In the genomic region with DNA sequence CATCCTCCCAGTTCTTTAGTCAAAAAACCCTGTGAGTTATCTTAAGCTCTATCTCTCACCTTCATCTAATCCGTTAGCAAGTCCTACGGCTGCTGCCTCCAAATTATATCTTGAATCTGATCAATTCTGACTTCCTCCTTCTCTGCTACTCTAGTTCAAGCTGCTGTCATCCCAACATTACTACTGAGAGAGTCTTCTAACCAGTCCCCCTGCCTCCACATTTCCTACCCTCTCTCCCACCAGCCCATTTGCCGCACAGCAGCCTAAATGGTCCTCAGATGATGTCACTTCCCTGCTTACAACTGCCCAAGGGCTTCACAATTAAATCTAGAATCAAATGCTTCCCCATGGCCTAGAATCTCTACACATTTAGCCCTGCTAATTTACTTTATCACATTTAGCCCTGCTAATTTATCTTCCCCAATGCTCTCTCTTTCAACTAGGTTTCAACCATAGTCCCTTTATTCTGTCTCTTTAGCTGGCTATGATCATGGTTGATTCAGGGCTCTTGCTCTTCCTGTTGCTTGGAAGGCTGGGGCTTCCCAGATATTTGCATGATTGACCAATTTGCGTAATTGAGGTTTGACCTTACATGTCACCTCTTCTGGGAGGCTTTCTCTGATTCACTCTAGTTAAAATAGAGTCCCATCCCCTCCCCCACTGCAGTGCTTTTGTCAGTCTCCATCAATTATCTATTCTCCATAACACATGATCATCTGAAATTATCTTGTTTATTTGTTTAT, we compare ENCODE assay signal across 8 cellular contexts. TPM values are rescaled to one million over a fixed set of nuclear protein-coding genes. Genes with fewer than 3 reads are reported as not detected.
DNase-seq lines count a peak whose midpoint lies in the region; ATAC-seq, FAIRE-seq and TF ChIP-seq lines count a peak whose summit lies in the region.

No MANE protein-coding gene starts in this region.

- TF ChIP-seq RAD21 in HepG2 (CRISPR knock-in tag; IDR thresholded peaks at IDR 0.05), result no peak

- no peak overlapping the region for H3K4me2 ChIP-seq in HepG2 (ENCODE audit: low read depth, low read length)

- no peaks in the 10 kb centered on the region for H3K79me2 ChIP-seq in HepG2 (ENCODE audit: insufficient read depth, low read length)

- H3K27ac Mint-ChIP-seq in CD4-positive, alpha-beta memory T cell, result no peak overlapping the region

- intact Hi-C loops in CD4-positive, alpha-beta memory T cell (cut with micrococcal nuclease), result no loop called here
- intact Hi-C loops in HepG2 (cut with micrococcal nuclease; ENCODE audit: unreplicated experiment), result no loop called here

- POLR2A ChIA-PET in CD4-positive, alpha-beta memory T cell (lab: Charles Lee; ENCODE audit: partially characterized antibody), result no interaction called here
- POLR2A ChIA-PET in HepG2 (lab: Yijun Ruan, JAX), result no interaction called here

- H3K27ac ChIP-seq in CD4-positive, alpha-beta memory T cell (ENCODE audit: low read depth, low read length), result no peak overlapping the region
- H3K27ac ChIP-seq in HepG2 (ENCODE audit: extremely low read length, insufficient read depth, low read length), result no peak overlapping the region

- CTCF ChIA-PET in CD4-positive, alpha-beta memory T cell (lab: Charles Lee; ENCODE audit: partially characterized antibody), result no interaction called here
- CTCF ChIA-PET in HepG2 (lab: Yijun Ruan, JAX; ENCODE audit: low intra/inter-chr PET ratio, low total read pairs), result no interaction called here

- WGBS in HepG2 (ENCODE audit: low lambda C conversion rate), result 42% methylated on average over 4 of the region's 4 CpGs

- no TSS peak for BruUV-seq in HepG2 (replicated peaks; lab: Mats Ljungman, UMichigan)

- peak; percentile 96 for ATAC-seq in GM18520 (IDR thresholded peaks at IDR 0.05; ENCODE audit: unreplicated experiment)
- no peak for ATAC-seq in HepG2

- DNase-seq in H4 (ENCODE audit: low spot score) (peak; percentile 65), LHCN-M2 (ENCODE audit: low read depth) (peak; percentile 44), fibroblast of mammary gland (ENCODE audit: low read depth) (peak; percentile 94), NCI-H2227 treated with DMSO at 0.1 percent for 48 hours (lab: John Stamatoyannopoulos, UW) (no peak), HepG2 (ENCODE audit: low spot score) (no peak)
- DNase-seq in CD4-positive, alpha-beta memory T cell, result no peak
- DNase-seq in activated effector memory CD4-positive, alpha-beta T cell treated with anti-CD3 and anti-CD28 coated beads, Interleukin-2, amount 50 U/mL, for 16 hours, result no peak

- H3K9ac ChIP-seq in HepG2 (ENCODE audit: insufficient read depth, low read depth, low read length), result no peak overlapping the region

- TF ChIP-seq CTCF in fibroblast of mammary gland (conservative IDR thresholded peaks at IDR 0.05; ENCODE audit: control insufficient read depth, insufficient read depth, low read depth, low read length) (no peak), HepG2 (CRISPR knock-in tag; IDR thresholded peaks at IDR 0.05) (no peak)

- peak overlapping the region in 2 of 8 donors; percentile 13 to 14 for H3K4me3 Mint-ChIP-seq in CD4-positive, alpha-beta memory T cell

- H2AFZ ChIP-seq in HepG2 (ENCODE audit: low read length), result no peak overlapping the region

- no peaks in the 10 kb centered on the region for H3K9me3 ChIP-seq in CD4-positive, alpha-beta memory T cell (ENCODE audit: control insufficient read depth in 1 of 2, low read length in 2 of 2)
- H3K9me3 ChIP-seq in HepG2 (ENCODE audit: low read length), result no peaks in the 10 kb centered on the region

- peaks cover 3% of the 10 kb centered on the region for H3K27me3 ChIP-seq in CD4-positive, alpha-beta memory T cell (ENCODE audit: insufficient read depth, low read length)
- H3K27me3 ChIP-seq in HepG2 (ENCODE audit: control insufficient read depth in 1 of 2, insufficient read depth in 2 of 2, low read length in 2 of 2), result no peaks in the 10 kb centered on the region

- peaks cover 6 to 10% (median 9%) of the 10 kb centered on the region in 4 donors for H3K4me1 Mint-ChIP-seq in CD4-positive, alpha-beta memory T cell

- no peak for TF ChIP-seq POLR2A in HepG2 (IDR thresholded peaks at IDR 0.05; ENCODE audit: insufficient read depth in 1 of 2, low read depth in 2 of 2, low read length in 2 of 2)

- H3K27me3 Mint-ChIP-seq in CD4-positive, alpha-beta memory T cell, result peaks cover 2% of the 10 kb centered on the region in 2 donors

- no peaks in the 10 kb centered on the region for H3K36me3 ChIP-seq in CD4-positive, alpha-beta memory T cell (ENCODE audit: insufficient read depth, low read length)
- H3K36me3 ChIP-seq in HepG2 (replicated peaks in 1 of 2; ENCODE audit: control insufficient read depth in 1 of 2, insufficient read depth in 2 of 2, low read length in 2 of 2), result no peaks in the 10 kb centered on the region

- H3K4me3 ChIP-seq in fibroblast of mammary gland (ENCODE audit: control insufficient read depth, low read depth, low read length), result no peak overlapping the region
- H3K4me3 ChIP-seq in CD4-positive, alpha-beta memory T cell (ENCODE audit: low read length in 2 of 2), result no peak overlapping the region
- no peak overlapping the region for H3K4me3 ChIP-seq in HepG2 (replicated peaks in 1 of 3; ENCODE audit: insufficient read depth in 1 of 3, low read depth in 2 of 3, low read length in 3 of 3)

- H3K9me3 Mint-ChIP-seq in CD4-positive, alpha-beta memory T cell, result no peaks in the 10 kb centered on the region

- H3K4me1 ChIP-seq in CD4-positive, alpha-beta memory T cell (ENCODE audit: insufficient read depth, low read length), result no peaks in the 10 kb centered on the region
- H3K4me1 ChIP-seq in HepG2 (ENCODE audit: insufficient read depth, low read length), result no peaks in the 10 kb centered on the region

- FAIRE-seq in HepG2 (lab: Jason Lieb, UNC), result no peak

- H3K36me3 Mint-ChIP-seq in CD4-positive, alpha-beta memory T cell, result no peaks in the 10 kb centered on the region

- in situ Hi-C loops in HepG2 (cut with HindIII; ENCODE audit: extremely low pct_ligation_motif_present, low pct_unique_long_range_greater_than_20kb), result no loop called here

- no peaks in the 10 kb centered on the region for H4K20me1 ChIP-seq in HepG2 (ENCODE audit: insufficient read depth, low read length)

- TF ChIP-seq EP300 in HepG2 (IDR thresholded peaks at IDR 0.05; ENCODE audit: low read depth in 2 of 2, low read length in 2 of 2) (no peak), HepG2 (CRISPR knock-in tag; IDR thresholded peaks at IDR 0.05; ENCODE audit: borderline replicate concordance) (no peak)

TF ChIP-seq in HepG2, 621 proteins besides CTCF, POLR2A, EP300 and RAD21 (continues in another document):
- TF ChIP-seq NFIB (CRISPR knock-in tag; IDR thresholded peaks at IDR 0.05; ENCODE audit: borderline replicate concordance) (no peak), FOSL1 (CRISPR knock-in tag; IDR thresholded peaks at IDR 0.05; ENCODE audit: borderline replicate concordance) (no peak), YY1 (IDR thresholded peaks at IDR 0.05; ENCODE audit: insufficient read depth, insufficient replicate concordance, low read depth, low read length) (no peak), ZNF615 (CRISPR knock-in tag; IDR thresholded peaks at IDR 0.05; ENCODE audit: borderline replicate concordance) (no peak), HMGXB4 (CRISPR knock-in tag; IDR thresholded peaks at IDR 0.05; ENCODE audit: borderline replicate concordance in 1 of 2, low read depth in 1 of 2) (no peak), PHF5A (CRISPR knock-in tag; IDR thresholded peaks at IDR 0.05; ENCODE audit: low read depth, unreplicated experiment) (no peak), MBD4 (IDR thresholded peaks at IDR 0.05; ENCODE audit: borderline replicate concordance, low read length) (no peak), ZNF33B (CRISPR knock-in tag; IDR thresholded peaks at IDR 0.05) (no peak), ZKSCAN8 (CRISPR knock-in tag; IDR thresholded peaks at IDR 0.05; ENCODE audit: borderline replicate concordance) (no peak)

RNA-seq across cellular contexts. Expression of gene ARL14, which starts 11.0 kb away (rescaled TPM):
- 0.47 and 1.4 TPM in 2 replicates for total RNA-seq in H4 (2014; rRNA removed; shearing (Covaris generic))
- total RNA-seq in LHCN-M2 (2014; rRNA removed), result not detected in 2 replicates
- polyA plus RNA-seq in LHCN-M2 (2012), result not detected
- total RNA-seq in CD4-positive, alpha-beta memory T cell, result not detected
- not detected for polyA plus RNA-seq in CD4-positive, alpha-beta memory T cell
- 0.11 TPM in 1 of 2 replicates, not detected in the other for total RNA-seq in HepG2 (2016; rRNA removed; fragmentation: Illumina TruSeq; extraction: Trizol)
- not detected in 2 replicates for total RNA-seq in HepG2 (2016; cell fraction: cytosol; rRNA removed; fragmentation: Illumina TruSeq; extraction: Trizol; ENCODE audit: low read depth)
- total RNA-seq in HepG2 (2016; cell fraction: insoluble cytoplasmic fraction; rRNA removed; fragmentation: Illumina TruSeq; extraction: Trizol), result not detected in 2 replicates
- total RNA-seq in HepG2 (2016; cell fraction: membrane; rRNA removed; fragmentation: Illumina TruSeq; extraction: Trizol), result not detected in 2 replicates
- total RNA-seq in HepG2 (2016; cell fraction: nucleus; rRNA removed; fragmentation: Illumina TruSeq; extraction: Trizol), result not detected in 2 replicates
- not detected in 2 replicates for polyA plus RNA-seq in HepG2 (2011; rRNA removed)
- not detected in 2 replicates for polyA plus RNA-seq in HepG2 (2011; cell fraction: cytosol; rRNA removed)
- polyA plus RNA-seq in HepG2 (2011; cell fraction: nucleus; rRNA removed), result not detected in 2 replicates
- polyA plus RNA-seq in HepG2 (2012), result not detected in 2 replicates
- polyA plus RNA-seq in HepG2 (2016; cell fraction: cytosol; fragmentation: Illumina TruSeq; extraction: Trizol; ENCODE audit: low read depth), result not detected in 2 replicates
- polyA plus RNA-seq in HepG2 (2016; cell fraction: insoluble cytoplasmic fraction; fragmentation: Illumina TruSeq; extraction: Trizol; ENCODE audit: low read depth), result not detected in 2 replicates
- polyA plus RNA-seq in HepG2 (2016; cell fraction: membrane; fragmentation: Illumina TruSeq; extraction: Trizol; ENCODE audit: low read depth), result not detected in 2 replicates
- polyA plus RNA-seq in HepG2 (2016; cell fraction: nucleus; fragmentation: Illumina TruSeq; extraction: Trizol; ENCODE audit: insufficient read depth, low read depth), result not detected in 2 replicates
- 0.14 TPM in 1 of 2 replicates, not detected in the other for polyA minus RNA-seq in HepG2 (2011; rRNA and poly(A)+ RNA removed; ENCODE audit: low replicate concordance)
- polyA minus RNA-seq in HepG2 (2011; cell fraction: cytosol; rRNA and poly(A)+ RNA removed), result not detected in 2 replicates
- not detected in 2 replicates for polyA minus RNA-seq in HepG2 (2011; cell fraction: nucleus; rRNA and poly(A)+ RNA removed)

Comparison
In these comparisons a context has a peak if more than half of its experiments do, and no peak if none do; other contexts are left out.
1. DNase-seq: peak in H4 (single experiment), LHCN-M2 (single experiment) and fibroblast of mammary gland (single experiment); none in CD4-positive, alpha-beta memory T cell (0 of 5), activated effector memory CD4-positive, alpha-beta T cell treated with anti-CD3 and anti-CD28 coated beads, Interleukin-2, amount 50 U/mL, for 16 hours (single experiment), NCI-H2227 treated with DMSO at 0.1 percent for 48 hours (single experiment) and HepG2 (single experiment).